9 cellular contexts compared by ENCODE assay signal in the genomic region with DNA sequence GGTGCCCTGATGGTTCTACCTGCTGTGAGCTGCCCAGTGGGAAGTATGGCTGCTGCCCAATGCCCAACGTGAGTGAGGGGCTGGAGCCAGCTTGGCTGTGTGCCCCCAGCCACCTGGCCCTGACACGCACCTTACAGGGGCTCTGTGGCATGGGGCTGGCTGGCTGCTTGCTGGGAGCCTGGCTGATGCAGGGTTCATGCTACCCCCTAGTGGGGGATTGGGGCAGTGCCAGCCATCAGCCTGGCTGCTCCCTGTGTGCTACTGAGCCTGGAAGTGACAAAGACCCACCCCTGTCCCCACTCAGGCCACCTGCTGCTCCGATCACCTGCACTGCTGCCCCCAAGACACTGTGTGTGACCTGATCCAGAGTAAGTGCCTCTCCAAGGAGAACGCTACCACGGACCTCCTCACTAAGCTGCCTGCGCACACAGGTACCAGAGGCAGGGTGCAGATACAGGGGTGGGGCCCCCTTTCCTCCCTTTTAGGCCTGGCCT. TPM values are rescaled to one million over a fixed set of nuclear protein-coding genes. Genes with fewer than 3 reads are reported as not detected.
DNase-seq lines count a peak whose midpoint lies in the region; ATAC-seq and TF ChIP-seq lines count a peak whose summit lies in the region.
"Had no signal": no experiment of that assay in that cellular context is flagged by ENCODE, and none has a peak within 500 bp of the region (broad histone marks: within the 10 kb centered on the region; RNA-seq: fewer than 3 reads in every experiment).

No MANE protein-coding gene starts in this region.

- in situ Hi-C loops in GM13977 (cut with MboI; ENCODE audit: low pct_unique_long_range_greater_than_20kb, low sequenced_read_pairs, unreplicated experiment) = no loop called here

- H3K9me3 ChIP-seq in AG04450 (ENCODE audit: control insufficient read depth, insufficient read depth, low read length) (no peaks in the 10 kb centered on the region; the same call in 1 of the 2 replicates), OCI-LY1 (ENCODE audit: low read length) (no peaks in the 10 kb centered on the region), neural progenitor cell (ENCODE audit: low read depth) (no peaks in the 10 kb centered on the region), thoracic aorta (no peaks in the 10 kb centered on the region)
- H3K9me3 ChIP-seq: HAP-1 had no signal

- H3K27me3 ChIP-seq in AG04450 (ENCODE audit: control insufficient read depth, insufficient read depth, low read length) (no peaks in the 10 kb centered on the region), OCI-LY1 (ENCODE audit: insufficient read depth, low read length) (no peaks in the 10 kb centered on the region; the same call in 1 of the 2 replicates), neural progenitor cell (peaks cover 12% of the 10 kb centered on the region), thoracic aorta (replicated peaks; ENCODE audit: insufficient read depth) (no peaks in the 10 kb centered on the region)

- H3K4me1 Mint-ChIP-seq in neural progenitor cell = peaks cover 9% of the 10 kb centered on the region

- POLR2A ChIA-PET in AG04450 (lab: Yijun Ruan, JAX) = no interaction called here

- no peak overlapping the region for H3K4me3 ChIP-seq in AG04450 (ENCODE audit: low read depth, low read length)
- H3K4me3 ChIP-seq in OCI-LY1 (ENCODE audit: low read depth, low read length, poor library complexity, severe bottlenecking) = no peak overlapping the region
- H3K4me3 ChIP-seq in neural progenitor cell = no peak overlapping the region
- no peak overlapping the region for H3K4me3 ChIP-seq in thoracic aorta
- H3K4me3 ChIP-seq: HAP-1 had no signal

- ATAC-seq in thoracic aorta (ENCODE audit: insufficient number of reproducible peaks, low FRiP score, low read depth) (no peak), GM19328 (IDR thresholded peaks at IDR 0.05; ENCODE audit: unreplicated experiment) (no peak)

- no peak overlapping the region for H3K27ac ChIP-seq in AG04450 (ENCODE audit: low read depth, low read length)
- H3K27ac ChIP-seq in OCI-LY1 (ENCODE audit: low read depth, low read length, poor library complexity, severe bottlenecking) = no peak overlapping the region
- no peak overlapping the region for H3K27ac ChIP-seq in neural progenitor cell
- no peak overlapping the region for H3K27ac ChIP-seq in thoracic aorta

- TF ChIP-seq CTCF in AG04450 (IDR thresholded peaks at IDR 0.05; ENCODE audit: low read depth, low read length) (peak; percentile 81), GM13977 (IDR thresholded peaks at IDR 0.05; ENCODE audit: extremely low read depth, insufficient read depth, missing control alignments) (peak; percentile 88), OCI-LY1 (IDR thresholded peaks at IDR 0.05; ENCODE audit: low read length) (peak; percentile 78), neural progenitor cell (IDR thresholded peaks at IDR 0.05) (peak; percentile 74), thoracic aorta (IDR thresholded peaks at IDR 0.05) (peak; percentile 60)

- no peaks in the 10 kb centered on the region for H4K20me1 ChIP-seq in OCI-LY1 (ENCODE audit: insufficient read depth, low read length)
- H4K20me1 ChIP-seq in neural progenitor cell (ENCODE audit: low read depth) = peaks cover 49% of the 10 kb centered on the region

- H3K4me1 ChIP-seq in OCI-LY1 (ENCODE audit: insufficient read depth, low read length, severe bottlenecking) (peaks cover 31% of the 10 kb centered on the region), neural progenitor cell (no peaks in the 10 kb centered on the region), thoracic aorta (ENCODE audit: control insufficient read depth in 1 of 2, low read depth in 2 of 2) (peaks cover 3 to 6% of the 10 kb centered on the region in 2 donors)
- H3K4me1 ChIP-seq: HAP-1 had no signal

- H3K9me3 Mint-ChIP-seq in neural progenitor cell = no peaks in the 10 kb centered on the region

- peaks cover 14% of the 10 kb centered on the region for H3K27me3 Mint-ChIP-seq in neural progenitor cell (ENCODE audit: insufficient read depth, low read depth)

- no peak overlapping the region for H3K4me2 ChIP-seq in OCI-LY1 (ENCODE audit: low read length)
- H3K4me2 ChIP-seq in neural progenitor cell = no peak overlapping the region

- H3F3A ChIP-seq in OCI-LY1 (ENCODE audit: insufficient read depth, low read length) (no peaks in the 10 kb centered on the region), neural progenitor cell (ENCODE audit: low read depth) (peaks cover 29% of the 10 kb centered on the region)

- peaks cover 5% of the 10 kb centered on the region for H3K36me3 Mint-ChIP-seq in neural progenitor cell

- H2AFZ ChIP-seq in OCI-LY1 (ENCODE audit: low read length) (no peak overlapping the region), neural progenitor cell (replicated peaks) (no peak overlapping the region)

- CTCF ChIA-PET in AG04450 (lab: Charles Lee) = interaction anchor here (0.6 to 2.5 kb wide), 7 partner anchors 9 to 173 kb away, joined by 3 to 11 read pairs (median 3); a partner anchor contains a TSS

- H3K79me2 ChIP-seq in OCI-LY1 (ENCODE audit: insufficient read depth, low read length) = no peaks in the 10 kb centered on the region
- peaks cover 12% of the 10 kb centered on the region for H3K79me2 ChIP-seq in neural progenitor cell (ENCODE audit: low read depth)

- no peaks in the 10 kb centered on the region for H3K36me3 ChIP-seq in OCI-LY1 (ENCODE audit: insufficient read depth, low read length)
- no peaks in the 10 kb centered on the region for H3K36me3 ChIP-seq in neural progenitor cell
- H3K36me3 ChIP-seq in thoracic aorta = peaks cover 22% of the 10 kb centered on the region

- DNase-seq in AG04450 (ENCODE audit: low read depth, low spot score) = no peak
- DNase-seq in GM13977 (ENCODE audit: low spot score) = peak; percentile 86
- DNase-seq in activated T-cell treated with anti-CD3 and anti-CD28 coated beads for 4 hours = peak; percentile 66
- DNase-seq in fibroblast of gingiva (ENCODE audit: low read depth) = peak; percentile 19
- DNase-seq in neural progenitor cell (ENCODE audit: low spot score) = peak; percentile 80
- DNase-seq in thoracic aorta (ENCODE audit: low spot score) = no peak

- H3K9ac ChIP-seq in OCI-LY1 (ENCODE audit: low read length) (no peak overlapping the region), neural progenitor cell (no peak overlapping the region)

- H3K4me3 Mint-ChIP-seq in neural progenitor cell = no peak overlapping the region

- no peaks in the 10 kb centered on the region for H3K9me2 ChIP-seq in OCI-LY1 (ENCODE audit: low read depth, low read length)

- H3K27ac Mint-ChIP-seq in neural progenitor cell = no peak overlapping the region

RNA-seq across cellular contexts. Expression of a gene that starts 5.7 kb away (rescaled TPM):
- 203 and 322 TPM in 2 replicates for polyA plus RNA-seq in AG04450 (2011; rRNA removed)
- 66.7 and 90.2 TPM in 2 replicates for polyA minus RNA-seq in AG04450 (2011; rRNA and poly(A)+ RNA removed)
- total RNA-seq in neural progenitor cell (ENCODE audit: low replicate concordance) = 28.2 and 98.6 TPM in 2 replicates
- total RNA-seq in thoracic aorta = 100 to 1,000 TPM; 203 to 292 TPM

RNA-seq across cellular contexts. Expression of a gene that starts 12.9 kb away (rescaled TPM):
- 5.3 and 8.0 TPM in 2 replicates for polyA plus RNA-seq in AG04450 (2011; rRNA removed)
- 3.0 and 4.8 TPM in 2 replicates for polyA minus RNA-seq in AG04450 (2011; rRNA and poly(A)+ RNA removed)
- total RNA-seq in neural progenitor cell (ENCODE audit: low replicate concordance) = 18.1 and 68.1 TPM in 2 replicates
- under 1 TPM in 1 of 2 donors, not detected in 1; 0.63 TPM for total RNA-seq in thoracic aorta

RNA-seq across cellular contexts. Expression of a gene that starts 26.2 kb away (rescaled TPM):
- polyA plus RNA-seq in AG04450 (2011; rRNA removed) = 32.1 and 43.4 TPM in 2 replicates
- 22.4 and 34.7 TPM in 2 replicates for polyA minus RNA-seq in AG04450 (2011; rRNA and poly(A)+ RNA removed)
- total RNA-seq in neural progenitor cell (ENCODE audit: low replicate concordance) = 61.2 and 146 TPM in 2 replicates
- total RNA-seq in thoracic aorta = 10 to 100 TPM; 63.2 to 74.6 TPM

RNA-seq across cellular contexts. Expression of a gene that starts 38.7 kb away (rescaled TPM):
- 0.15 and 0.31 TPM in 2 replicates for polyA plus RNA-seq in AG04450 (2011; rRNA removed)
- 0.09 and 0.22 TPM in 2 replicates for polyA minus RNA-seq in AG04450 (2011; rRNA and poly(A)+ RNA removed)
- total RNA-seq in neural progenitor cell (ENCODE audit: low replicate concordance) = 4.7 and 8.0 TPM in 2 replicates
- total RNA-seq in thoracic aorta = 1 to 10 TPM in 1 of 2 donors, under 1 TPM in 1; 0.28 to 3.4 TPM

RNA-seq across cellular contexts. Expression of a gene that starts 42.4 kb away (rescaled TPM):
- polyA plus RNA-seq in AG04450 (2011; rRNA removed) = 0.11 TPM in 1 of 2 replicates, not detected in the other
- not detected in 2 replicates for polyA minus RNA-seq in AG04450 (2011; rRNA and poly(A)+ RNA removed)
- total RNA-seq in neural progenitor cell (ENCODE audit: low replicate concordance) (0.09 and 0.58 TPM in 2 replicates), thoracic aorta (under 1 TPM in 1 of 2 donors, not detected in 1; 0.81 TPM)

Comparison
In these comparisons a context has a peak if more than half of its experiments do, and no peak if none do; other contexts are left out.
1. DNase-seq: peak in GM13977 (single experiment), activated T-cell treated with anti-CD3 and anti-CD28 coated beads for 4 hours (single experiment), fibroblast of gingiva (single experiment) and neural progenitor cell (single experiment); none in AG04450 (single experiment) and thoracic aorta (single experiment).
2. RNA of a gene that starts 12.9 kb away (total RNA-seq): 18.1 to 68.1 TPM in neural progenitor cell; 0.63 TPM in thoracic aorta; every median in the first group is over 10 times any median in the second.
3. Peak in every context shown above with its lines, with median percentiles within 50 percentile points of each other: CTCF ChIP-seq.